Comparison of ENCODE assay signal across 30 cellular contexts in genomic region chr4:183773790-183774189, GRCh38.
"Had no signal": no experiment of that assay in that cellular context is flagged by ENCODE, and none has a peak within 500 bp of the region (broad histone marks: within the 10 kb centered on the region; RNA-seq: fewer than 3 reads in every experiment).

No MANE protein-coding gene starts in this region.

- ATAC-seq: left colon; left ventricle myocardium superior; lower lobe of right lung; natural killer cell; pancreas; sciatic nerve; stimulated activated naive CD8-positive, alpha-beta T cell treated with anti-CD3 and anti-CD28 coated beads, Interleukin-15, amount 100 ng/mL, for 72 hours; upper lobe of right lung had no signal

- H3K27ac ChIP-seq: coronary artery, esophagus squamous epithelium, lower lobe of right lung, neutrophil, pancreas, suprapubic skin, transverse colon, upper lobe of right lung, uterus had no signal

- H3K4me1 Mint-ChIP-seq: immature natural killer cell; memory B cell; natural killer cell; stimulated activated naive CD8-positive, alpha-beta T cell treated with anti-CD3 and anti-CD28 coated beads, Interleukin-15, amount 100 ng/mL, for 72 hours had no signal

- H3K4me3 Mint-ChIP-seq: immature natural killer cell; memory B cell; natural killer cell; stimulated activated naive CD8-positive, alpha-beta T cell treated with anti-CD3 and anti-CD28 coated beads, Interleukin-15, amount 100 ng/mL, for 72 hours had no signal

- H3K27ac Mint-ChIP-seq: immature natural killer cell; memory B cell; natural killer cell; stimulated activated naive CD8-positive, alpha-beta T cell treated with anti-CD3 and anti-CD28 coated beads, Interleukin-15, amount 100 ng/mL, for 72 hours had no signal

- H3K4me3 ChIP-seq: coronary artery, esophagus squamous epithelium, heart right ventricle, lower lobe of right lung, pancreas, smooth muscle cell, suprapubic skin, transverse colon, upper lobe of right lung, uterus had no signal

- H3K4me1 ChIP-seq: lower lobe of right lung, pancreas, suprapubic skin, transverse colon, upper lobe of right lung, uterus had no signal

- H3K9me3 Mint-ChIP-seq: immature natural killer cell; memory B cell; natural killer cell; stimulated activated naive CD8-positive, alpha-beta T cell treated with anti-CD3 and anti-CD28 coated beads, Interleukin-15, amount 100 ng/mL, for 72 hours had no signal

- H3K36me3 ChIP-seq: esophagus squamous epithelium, heart right ventricle, lower lobe of right lung, neutrophil, pancreas, suprapubic skin, transverse colon, upper lobe of right lung, uterus had no signal

- H3K27me3 Mint-ChIP-seq: stimulated activated naive CD8-positive, alpha-beta T cell treated with anti-CD3 and anti-CD28 coated beads, Interleukin-15, amount 100 ng/mL, for 72 hours had no signal

- H3K9me3 ChIP-seq: esophagus squamous epithelium, lower lobe of right lung, neutrophil, pancreas, suprapubic skin, transverse colon, upper lobe of right lung, uterus had no signal

- H3K27me3 ChIP-seq: esophagus squamous epithelium, heart right ventricle, neutrophil, pancreas, suprapubic skin, transverse colon, upper lobe of right lung, uterus had no signal

- DNase-seq: dermis blood vessel endothelial cell; effector memory CD4-positive, alpha-beta T cell; erythroblast; esophagus squamous epithelium; glutamatergic neuron; hippocampal formation; immature natural killer cell; islet precursor cell; kidney glomerular epithelial cell; left colon; left ventricle myocardium superior; lower lobe of right lung; natural killer cell; pancreas; stimulated activated CD4-positive, alpha-beta T cell treated with anti-CD3 and anti-CD28 coated beads, Interleukin-12 subunit alpha, Interleukin-12 subunit beta, amount 100 ng/mL, for 4 hours; stimulated activated CD4-positive, alpha-beta T cell treated with anti-CD3 and anti-CD28 coated beads, Interleukin-1b, Interleukin-23, amount 100 ng/mL, for 48 hours; stimulated activated CD4-positive, alpha-beta T cell treated with anti-CD3 and anti-CD28 coated beads, Interleukin-4, amount 100 ng/mL, for 1 hour; stimulated activated CD8-positive, alpha-beta memory T cell treated with anti-CD3 and anti-CD28 coated beads, Interleukin-4, amount 100 ng/mL, for 48 hours; stimulated activated naive CD4-positive, alpha-beta T cell; stimulated activated naive CD8-positive, alpha-beta T cell treated with anti-CD3 and anti-CD28 coated beads, Interleukin-15, amount 100 ng/mL, for 72 hours; transverse colon; upper lobe of right lung; uterus had no signal

- H3K36me3 Mint-ChIP-seq: immature natural killer cell, memory B cell, natural killer cell had no signal

- H3K4me2 ChIP-seq: smooth muscle cell had no signal
